Comparison of ENCODE assay signal across 29 cellular contexts in genomic region chr2:207194028-207194427, GRCh38.
"Had no signal": no experiment of that assay in that cellular context is flagged by ENCODE, and none has a peak within 500 bp of the region (broad histone marks: within the 10 kb centered on the region; RNA-seq: fewer than 3 reads in every experiment).

No MANE protein-coding gene starts in this region.

- ATAC-seq: stimulated activated effector memory CD8-positive, alpha-beta T cell treated with anti-CD3 and anti-CD28 coated beads, Interleukin-12 subunit alpha, Interleukin-12 subunit beta, amount 100 ng/mL, for 72 hours; stimulated activated memory B cell treated with anti-CD40 and anti-IgM and Interleukin-4, amounts not matched to agents 10 μg/mL and 1 μg/mL and 100 μg/mL, for 72 hours; stimulated activated naive B cell treated with anti-CD40 and anti-IgM and Interleukin-4, amounts not matched to agents 10 μg/mL and 1 μg/mL and 100 μg/mL, for 72 hours; stimulated activated naive CD8-positive, alpha-beta T cell treated with anti-CD3 and anti-CD28 coated beads, Interleukin-15, amount 100 ng/mL, for 72 hours; stimulated activated naive CD8-positive, alpha-beta T cell treated with anti-CD3 and anti-CD28 coated beads, Interleukin-15, Interleukin-2, amounts not matched to agents 100 U/mL and 50 U/mL, for 24 hours; upper lobe of right lung had no signal

- FAIRE-seq: urothelium cell line had no signal

- H3K9me3 ChIP-seq: stomach, suprapubic skin, testis, thoracic aorta, thyroid gland, tibial artery, tibial nerve, transverse colon, upper lobe of left lung, upper lobe of right lung, uterus, vagina had no signal

- H3K4me1 Mint-ChIP-seq: stimulated activated effector memory CD8-positive, alpha-beta T cell treated with anti-CD3 and anti-CD28 coated beads, Interleukin-12 subunit alpha, Interleukin-12 subunit beta, amount 100 ng/mL, for 72 hours; stimulated activated memory B cell treated with anti-CD40 and anti-IgM and Interleukin-4, amounts not matched to agents 10 μg/mL and 1 μg/mL and 100 μg/mL, for 72 hours; stimulated activated naive B cell treated with anti-CD40 and anti-IgM and Interleukin-4, amounts not matched to agents 10 μg/mL and 1 μg/mL and 100 μg/mL, for 72 hours had no signal

- H3K36me3 ChIP-seq: stomach, suprapubic skin, thoracic aorta, thyroid gland, tibial artery, tibial nerve, transverse colon, upper lobe of left lung, upper lobe of right lung, uterus, vagina had no signal

- H3K4me3 Mint-ChIP-seq: stimulated activated effector memory CD8-positive, alpha-beta T cell treated with anti-CD3 and anti-CD28 coated beads, Interleukin-12 subunit alpha, Interleukin-12 subunit beta, amount 100 ng/mL, for 72 hours; stimulated activated memory B cell treated with anti-CD40 and anti-IgM and Interleukin-4, amounts not matched to agents 10 μg/mL and 1 μg/mL and 100 μg/mL, for 72 hours; stimulated activated naive B cell treated with anti-CD40 and anti-IgM and Interleukin-4, amounts not matched to agents 10 μg/mL and 1 μg/mL and 100 μg/mL, for 72 hours; stimulated activated naive CD8-positive, alpha-beta T cell treated with anti-CD3 and anti-CD28 coated beads, Interleukin-15, amount 100 ng/mL, for 72 hours; stimulated activated naive CD8-positive, alpha-beta T cell treated with anti-CD3 and anti-CD28 coated beads, Interleukin-15, Interleukin-2, amounts not matched to agents 100 ng/mL and 50 ng/mL, for 24 hours; type B pancreatic cell had no signal

- H3K27me3 Mint-ChIP-seq: stimulated activated memory B cell treated with anti-CD40 and anti-IgM and Interleukin-4, amounts not matched to agents 10 μg/mL and 1 μg/mL and 100 μg/mL, for 72 hours; stimulated activated naive CD8-positive, alpha-beta T cell treated with anti-CD3 and anti-CD28 coated beads, Interleukin-15, amount 100 ng/mL, for 72 hours; stimulated activated naive CD8-positive, alpha-beta T cell treated with anti-CD3 and anti-CD28 coated beads, Interleukin-15, Interleukin-2, amounts not matched to agents 100 ng/mL and 50 ng/mL, for 24 hours had no signal

- H3K27ac ChIP-seq: stomach, suprapubic skin, testis, thoracic aorta, thyroid gland, tibial artery, tibial nerve, transverse colon, upper lobe of left lung, upper lobe of right lung, uterus, vagina had no signal

- H3K9me3 Mint-ChIP-seq: stimulated activated effector memory CD8-positive, alpha-beta T cell treated with anti-CD3 and anti-CD28 coated beads, Interleukin-12 subunit alpha, Interleukin-12 subunit beta, amount 100 ng/mL, for 72 hours; type B pancreatic cell had no signal

- H3K4me1 ChIP-seq: stomach, suprapubic skin, thyroid gland, tibial artery, upper lobe of left lung, upper lobe of right lung, uterus, vagina had no signal

- H3K36me3 Mint-ChIP-seq: stimulated activated effector memory CD8-positive, alpha-beta T cell treated with anti-CD3 and anti-CD28 coated beads, Interleukin-12 subunit alpha, Interleukin-12 subunit beta, amount 100 ng/mL, for 72 hours; type B pancreatic cell had no signal

- DNase-seq: stimulated activated CD4-positive, alpha-beta T cell treated with anti-CD3 and anti-CD28 coated beads, Interleukin-2, amount 100 ng/mL, for 48 hours; stimulated activated CD4-positive, alpha-beta T cell treated with anti-CD3 and anti-CD28 coated beads, Interleukin-4, amount 100 ng/mL, for 1 hour; stimulated activated CD4-positive, alpha-beta T cell treated with anti-CD3 and anti-CD28 coated beads, Interleukin-4, amount 100 ng/mL, for 24 hours; stimulated activated CD4-positive, alpha-beta T cell treated with anti-CD3 and anti-CD28 coated beads, Interleukin-4, amount 100 ng/mL, for 4 hours; stimulated activated CD8-positive, alpha-beta memory T cell treated with anti-CD3 and anti-CD28 coated beads, Interleukin-4, amount 100 ng/mL, for 48 hours; stimulated activated naive B cell treated with anti-CD40 and anti-IgM and Interleukin-4, amounts not matched to agents 10 μg/mL and 1 μg/mL and 100 μg/mL, for 72 hours; stimulated activated naive CD4-positive, alpha-beta T cell; stimulated activated naive CD4-positive, alpha-beta T cell treated with Interleukin-2 at 50 U/mL for 16 hours; stimulated activated naive CD8-positive, alpha-beta T cell treated with anti-CD3 and anti-CD28 coated beads, Interleukin-15, amount 100 ng/mL, for 72 hours; stimulated activated naive CD8-positive, alpha-beta T cell treated with anti-CD3 and anti-CD28 coated beads, Interleukin-15, Interleukin-2, amounts not matched to agents 100 U/mL and 50 U/mL, for 24 hours; stomach; substantia nigra; testis; thyroid gland; tibial artery; transverse colon; trophoblast cell; upper lobe of left lung; upper lobe of right lung; uterus had no signal

- H3K27me3 ChIP-seq: stomach, testis, thyroid gland, tibial artery, tibial nerve, transverse colon, upper lobe of left lung, upper lobe of right lung, uterus, vagina had no signal

- H3K4me3 ChIP-seq: stomach, suprapubic skin, testis, thoracic aorta, thyroid gland, tibial artery, tibial nerve, transverse colon, upper lobe of left lung, upper lobe of right lung, uterus, vagina had no signal

- H3K27ac Mint-ChIP-seq: stimulated activated effector memory CD8-positive, alpha-beta T cell treated with anti-CD3 and anti-CD28 coated beads, Interleukin-12 subunit alpha, Interleukin-12 subunit beta, amount 100 ng/mL, for 72 hours; stimulated activated memory B cell treated with anti-CD40 and anti-IgM and Interleukin-4, amounts not matched to agents 10 μg/mL and 1 μg/mL and 100 μg/mL, for 72 hours; stimulated activated naive B cell treated with anti-CD40 and anti-IgM and Interleukin-4, amounts not matched to agents 10 μg/mL and 1 μg/mL and 100 μg/mL, for 72 hours; stimulated activated naive CD8-positive, alpha-beta T cell treated with anti-CD3 and anti-CD28 coated beads, Interleukin-15, amount 100 ng/mL, for 72 hours; stimulated activated naive CD8-positive, alpha-beta T cell treated with anti-CD3 and anti-CD28 coated beads, Interleukin-15, Interleukin-2, amounts not matched to agents 100 ng/mL and 50 ng/mL, for 24 hours; type B pancreatic cell had no signal
